ENCODE assay signal across 25 cellular contexts in the genomic region with DNA sequence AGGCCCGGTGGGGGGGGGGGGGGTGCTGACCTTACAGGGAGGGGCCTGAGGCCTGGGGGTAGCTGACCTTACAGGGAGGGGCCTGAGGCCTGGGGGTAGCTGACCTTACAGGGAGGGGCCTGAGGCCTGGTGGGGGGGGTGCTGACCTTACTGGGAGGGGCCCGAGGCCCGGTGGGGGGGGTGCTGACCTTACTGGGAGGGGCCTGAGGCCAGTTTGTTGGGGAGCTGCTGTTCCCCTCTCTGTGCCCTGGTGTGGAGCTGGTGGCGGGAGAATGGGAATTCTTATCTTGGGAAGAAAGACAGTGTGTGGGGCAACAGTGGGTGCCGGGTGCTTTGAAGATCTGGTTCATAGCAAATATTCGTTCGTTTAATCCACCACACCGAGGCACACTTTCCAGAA. TPM values are rescaled to one million over a fixed set of nuclear protein-coding genes. Genes with fewer than 3 reads are reported as not detected.
"Had no signal": no experiment of that assay in that cellular context is flagged by ENCODE, and none has a peak within 500 bp of the region (broad histone marks: within the 10 kb centered on the region; RNA-seq: fewer than 3 reads in every experiment).

No MANE protein-coding gene starts in this region.

- H3K4me1 ChIP-seq: foreskin keratinocyte, psoas muscle, transverse colon, vagina had no signal

- H3K36me3 ChIP-seq: esophagus muscularis mucosa, gastroesophageal sphincter, heart right ventricle, suprapubic skin, transverse colon, vagina had no signal

- ATAC-seq: foreskin keratinocyte; gastroesophageal sphincter; heart right ventricle; left lobe of liver; mucosa of descending colon; natural killer cell treated with Interleukin-12 subunit alpha and Interleukin-12 subunit beta and Interleukin-15 and Interleukin-18, amount 100 ng/mL, for 72 hours; psoas muscle; right cardiac atrium; stimulated activated naive B cell treated with anti-CD40 and anti-IgM and Interleukin-4, amounts not matched to agents 10 μg/mL and 1 μg/mL and 100 μg/mL, for 72 hours; stimulated activated naive CD8-positive, alpha-beta T cell treated with anti-CD3 and anti-CD28 coated beads, Interleukin-15, amount 100 ng/mL, for 72 hours had no signal

- H3K27me3 ChIP-seq: vagina had no signal

- H3K9me3 ChIP-seq: esophagus muscularis mucosa, gastroesophageal sphincter, heart right ventricle, mucosa of descending colon, psoas muscle, suprapubic skin, transverse colon, vagina had no signal

- DNase-seq: dermis blood vessel endothelial cell; effector memory CD4-positive, alpha-beta T cell; foreskin keratinocyte; heart right ventricle; hippocampal formation; immature natural killer cell; islet precursor cell; mesenchymal stem cell; naive B cell; right cardiac atrium; stimulated activated CD4-positive, alpha-beta T cell treated with anti-CD3 and anti-CD28 coated beads, Interleukin-15, amount 100 ng/mL, for 24 hours; stimulated activated CD4-positive, alpha-beta T cell treated with anti-CD3 and anti-CD28 coated beads, Interleukin-2, amount 100 ng/mL, for 48 hours; stimulated activated naive B cell treated with anti-CD40 and anti-IgM and Interleukin-4, amounts not matched to agents 10 μg/mL and 1 μg/mL and 100 μg/mL, for 72 hours; stimulated activated naive CD8-positive, alpha-beta T cell treated with anti-CD3 and anti-CD28 coated beads, Interleukin-15, amount 100 ng/mL, for 72 hours; transverse colon had no signal

- H3K27ac ChIP-seq: esophagus muscularis mucosa, foreskin keratinocyte, heart right ventricle, psoas muscle, suprapubic skin, transverse colon, vagina had no signal

- FAIRE-seq: endothelial cell of umbilical vein had no signal

- H3K4me3 ChIP-seq: esophagus muscularis mucosa, gastroesophageal sphincter, heart right ventricle, mucosa of descending colon, psoas muscle, skin epidermis, suprapubic skin, transverse colon, vagina had no signal

RNA-seq across cellular contexts. Expression of gene CFAP46, which starts 46.6 kb away (rescaled TPM):
- total RNA-seq: transverse colon, vagina had no signal
- polyA plus RNA-seq: immature natural killer cell had no signal
